8 cellular contexts compared by ENCODE assay signal in the genomic region with DNA sequence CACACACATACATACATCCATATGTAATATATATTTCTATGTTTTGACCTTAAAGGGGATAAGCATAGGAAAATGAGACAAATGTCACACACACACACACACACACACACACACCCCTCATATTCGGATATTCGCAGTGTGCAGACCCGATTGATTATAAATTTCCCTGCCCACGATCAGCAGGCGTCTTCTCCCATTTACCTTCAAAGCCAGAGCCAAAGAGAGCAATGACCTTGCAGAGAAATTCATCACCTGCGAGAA. TPM values are rescaled to one million over a fixed set of nuclear protein-coding genes. Genes with fewer than 3 reads are reported as not detected.
DNase-seq lines count a peak whose midpoint lies in the region; ATAC-seq and TF ChIP-seq lines count a peak whose summit lies in the region.

No MANE protein-coding gene starts in this region.

- H3K36me3 ChIP-seq in BLaER1: no peaks in the 10 kb centered on the region
- H3K36me3 ChIP-seq in NT2/D1 (ENCODE audit: insufficient read depth, insufficient read length, low read length): no peaks in the 10 kb centered on the region
- H3K36me3 ChIP-seq in MG63: no peaks in the 10 kb centered on the region

- H3K9me3 ChIP-seq in BLaER1 (no peaks in the 10 kb centered on the region), NT2/D1 (ENCODE audit: insufficient read depth, low read length) (no peaks in the 10 kb centered on the region), MG63 (no peaks in the 10 kb centered on the region)

- peaks cover 11% of the 10 kb centered on the region for H3K27me3 Mint-ChIP-seq in endothelial cell (ENCODE audit: unreplicated experiment)
- peaks cover 33% of the 10 kb centered on the region for H3K27me3 Mint-ChIP-seq in neural crest cell (ENCODE audit: low read depth)

- DNase-seq in NT2/D1 (ENCODE audit: low read depth, low spot score) (no peak), endothelial cell (ENCODE audit: low spot score) (no peak), neural crest cell (ENCODE audit: low read depth, low spot score) (no peak), C1 segment of cervical spinal cord (lab: John Stamatoyannopoulos, UW) (no peak), MG63 (no peak), SKM-1 treated with dmso at 0.1 percent for 144 hours (lab: John Stamatoyannopoulos, UW; ENCODE audit: unreplicated experiment) (no peak)

- H3K36me3 Mint-ChIP-seq in endothelial cell (ENCODE audit: low read depth, unreplicated experiment) (peaks cover 5% of the 10 kb centered on the region), neural crest cell (ENCODE audit: low read depth) (no peaks in the 10 kb centered on the region)

- H3K4me1 Mint-ChIP-seq in endothelial cell (ENCODE audit: unreplicated experiment) (peaks cover 15% of the 10 kb centered on the region), neural crest cell (peaks cover 8% of the 10 kb centered on the region)

- peak overlapping the region; percentile 73 for H3K27ac ChIP-seq in BLaER1

- peak overlapping the region; percentile 90 for H3K4me3 ChIP-seq in BLaER1
- peak overlapping the region; percentile 61 for H3K4me3 ChIP-seq in NT2/D1 (ENCODE audit: insufficient read length, low read depth)
- no peak overlapping the region for H3K4me3 ChIP-seq in MG63

- peak overlapping the region; percentile 81 for H3K9ac ChIP-seq in BLaER1
- peak overlapping the region; percentile 64 for H3K9ac ChIP-seq in NT2/D1 (ENCODE audit: insufficient read length, low read depth)

- H3K9me3 Mint-ChIP-seq in endothelial cell (ENCODE audit: unreplicated experiment) (no peaks in the 10 kb centered on the region), neural crest cell (no peaks in the 10 kb centered on the region)

- ATAC-seq in HG02588 (IDR thresholded peaks at IDR 0.05; ENCODE audit: unreplicated experiment): no peak

- H3K4me1 ChIP-seq in BLaER1: peaks cover 46% of the 10 kb centered on the region
- H3K4me1 ChIP-seq in NT2/D1 (ENCODE audit: insufficient read depth, insufficient read length): no peaks in the 10 kb centered on the region

- H3K27me3 ChIP-seq in BLaER1 (peaks cover 4% of the 10 kb centered on the region; the same call in 1 of the 2 replicates), NT2/D1 (ENCODE audit: insufficient read depth, insufficient read length) (peaks cover 18% of the 10 kb centered on the region), MG63 (no peaks in the 10 kb centered on the region)

- H3K4me2 ChIP-seq in BLaER1: peak overlapping the region; percentile 90

- no peak overlapping the region for H3K27ac Mint-ChIP-seq in endothelial cell (ENCODE audit: unreplicated experiment)
- H3K27ac Mint-ChIP-seq in neural crest cell (ENCODE audit: unreplicated experiment): no peak overlapping the region

- TF ChIP-seq CTCF in endothelial cell (IDR thresholded peaks at IDR 0.05; ENCODE audit: unreplicated experiment): no peak
- no peak for TF ChIP-seq CTCF in neural crest cell (conservative IDR thresholded peaks at IDR 0.05)

- H4K20me1 ChIP-seq in BLaER1: no peaks in the 10 kb centered on the region

- H3K4me3 Mint-ChIP-seq in endothelial cell (ENCODE audit: unreplicated experiment) (peak overlapping the region; percentile 95), neural crest cell (peak overlapping the region; percentile 81)

RNA-seq across cellular contexts. Expression of a gene that starts 0.5 kb away (rescaled TPM):
- 8.9 TPM for total RNA-seq in endothelial cell (ENCODE audit: unreplicated experiment)
- 0.70 and 0.71 TPM in 2 replicates for total RNA-seq in neural crest cell
- total RNA-seq in MG63 (2014; rRNA removed; shearing (Covaris generic); ENCODE audit: low replicate concordance): not detected in 2 replicates
